In the genomic region with DNA sequence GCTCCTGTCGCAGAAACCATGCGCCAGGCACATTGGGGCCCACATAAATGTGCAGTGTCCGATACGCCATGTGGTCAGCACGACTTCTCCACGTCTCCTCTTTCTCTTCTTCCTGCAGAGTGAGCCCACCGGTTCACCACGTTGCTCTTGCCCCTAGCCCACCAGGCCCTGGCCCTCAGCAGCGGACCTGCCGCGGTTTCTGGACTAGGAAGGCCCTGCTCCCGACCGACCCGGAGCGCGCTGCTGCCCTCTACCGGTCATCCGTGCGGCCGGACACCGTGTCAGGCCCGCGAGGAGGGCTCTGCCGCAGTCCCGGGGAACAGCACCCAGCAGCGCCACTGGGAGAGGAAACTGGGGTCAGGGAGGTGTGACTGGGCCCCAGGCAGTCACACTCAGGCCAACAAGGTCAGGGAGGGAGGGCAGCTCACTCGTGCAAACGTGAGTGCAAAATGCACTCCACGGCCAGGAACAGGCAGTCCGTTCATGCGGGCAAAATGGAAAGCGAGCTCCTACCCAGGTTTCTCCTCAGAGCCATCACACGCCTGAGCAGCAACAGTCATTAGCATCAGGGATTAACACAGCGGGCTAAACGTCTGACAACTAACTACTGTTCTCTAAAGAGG, we compare ENCODE assay signal across 8 cellular contexts. TPM values are rescaled to one million over a fixed set of nuclear protein-coding genes. Genes with fewer than 3 reads are reported as not detected.
DNase-seq lines count a peak whose midpoint lies in the region; ATAC-seq and TF ChIP-seq lines count a peak whose summit lies in the region.

No MANE protein-coding gene starts in this region.

- peak overlapping the region; percentile 77 for H3K27ac Mint-ChIP-seq in endodermal cell

- H3K27me3 ChIP-seq in endodermal cell (ENCODE audit: control insufficient read depth, insufficient read depth, low read length, poor library complexity, severe bottlenecking) = peaks cover 28% of the 10 kb centered on the region
- no peaks in the 10 kb centered on the region for H3K27me3 ChIP-seq in muscle layer of colon (ENCODE audit: control insufficient read depth in 1 of 2, insufficient read depth in 2 of 2, low read length in 2 of 2)

- H3K9me3 ChIP-seq in endodermal cell (ENCODE audit: control insufficient read depth, low read length) (no peaks in the 10 kb centered on the region), muscle layer of colon (ENCODE audit: low read length) (no peaks in the 10 kb centered on the region)

- no peaks in the 10 kb centered on the region for H3K36me3 ChIP-seq in endodermal cell (ENCODE audit: control insufficient read depth, insufficient read depth, low read length)
- H3K36me3 ChIP-seq in muscle layer of colon (ENCODE audit: insufficient read depth, low read length) = no peaks in the 10 kb centered on the region

- H3K4me1 ChIP-seq in endodermal cell (ENCODE audit: control insufficient read depth, insufficient read depth, low read length) (peaks cover 10% of the 10 kb centered on the region), muscle layer of colon (ENCODE audit: insufficient read depth, low read length) (peaks cover 9% of the 10 kb centered on the region)

- no peak overlapping the region for H3K27ac ChIP-seq in endodermal cell (ENCODE audit: low read depth, low read length)
- H3K27ac ChIP-seq in muscle layer of colon (ENCODE audit: low read depth, low read length) = peak overlapping the region; percentile 43

- ATAC-seq in GM19043 (IDR thresholded peaks at IDR 0.05; ENCODE audit: low read depth, unreplicated experiment) (peak; percentile 58), GM19467 (IDR thresholded peaks at IDR 0.05; ENCODE audit: unreplicated experiment) (no peak)

- 21 to 22% methylated on average over 32 to 35 of the region's 35 CpGs for WGBS in endodermal cell (ENCODE audit: insufficient coverage in 1 of 2, insufficient read length in 1 of 2), 2 experiments

- H3K9ac ChIP-seq in endodermal cell (ENCODE audit: extremely low read depth, low read length, poor library complexity, severe bottlenecking) (no peak overlapping the region), muscle layer of colon (ENCODE audit: low read length) (no peak overlapping the region)

- H3K4me1 Mint-ChIP-seq in endodermal cell = peaks cover 34% of the 10 kb centered on the region

- H3K27me3 Mint-ChIP-seq in endodermal cell (ENCODE audit: insufficient read depth) = peaks cover 46% of the 10 kb centered on the region

- H3K36me3 Mint-ChIP-seq in endodermal cell (ENCODE audit: low read depth) = no peaks in the 10 kb centered on the region

- no peaks in the 10 kb centered on the region for H3K9me3 Mint-ChIP-seq in endodermal cell

- H3K4me3 Mint-ChIP-seq in endodermal cell = peak overlapping the region; percentile 54

- TF ChIP-seq CTCF in endodermal cell (conservative IDR thresholded peaks at IDR 0.05) = peak; percentile 98

- DNase-seq in HuH-7 (ENCODE audit: low spot score) = peak; percentile 93
- peak; percentile 89 for DNase-seq in activated CD8-positive, alpha-beta memory T cell treated with anti-CD3 and anti-CD28 coated beads for 24 hours
- DNase-seq in endodermal cell = peak; percentile 97
- peak; percentile 12 to 35 for DNase-seq in stimulated activated CD8-positive, alpha-beta memory T cell treated with anti-CD3 and anti-CD28 coated beads, Interleukin-7, amount 100 ng/mL, for 4 hours (ENCODE audit: low read depth in 2 of 2)
- DNase-seq in dedifferentiated amniotic fluid mesenchymal stem cell (ENCODE audit: extremely low spot score) = no peak

- H3K4me3 ChIP-seq in endodermal cell (ENCODE audit: low read length) = peak overlapping the region; percentile 60
- peak overlapping the region in 1 of 2 donors; percentile 35 for H3K4me3 ChIP-seq in muscle layer of colon (ENCODE audit: low read depth in 1 of 2, low read length in 2 of 2)

RNA-seq across cellular contexts. Expression of gene TLR5, which starts 13.7 kb away (rescaled TPM):
- total RNA-seq in endodermal cell = not detected
- polyA plus RNA-seq in endodermal cell (2013, experiment 1 of 2) = 0.96 TPM
- polyA plus RNA-seq in endodermal cell (2013, experiment 2 of 2) = 0.70 TPM
